ENCODE assay signal across 2 cellular contexts in genomic region chr12:52216107-52216506, GRCh38.
TF ChIP-seq lines count a peak whose summit lies in the region.

No MANE protein-coding gene starts in this region.

TF ChIP-seq in SK-N-SH, 30 proteins besides CTCF, POLR2A, EP300 and RAD21 (continued from another document):
- TF ChIP-seq MAX (IDR thresholded peaks at IDR 0.05; ENCODE audit: low read depth) (no peak), REST (IDR thresholded peaks at IDR 0.05; ENCODE audit: low read depth, low read length) (peak; percentile 95), USF2 (IDR thresholded peaks at IDR 0.05; ENCODE audit: borderline replicate concordance, low read depth, low read length) (no peak), PBX3 (IDR thresholded peaks at IDR 0.05) (no peak)
TF ChIP-seq in SK-N-SH: peak in this region for 1.

TF ChIP-seq in SK-N-SH treated with all-trans-retinoic acid at 6 μM for 48 hours, 23 proteins besides CTCF, POLR2A, EP300 and RAD21:
- TF ChIP-seq CREB5 (CRISPR knock-in tag; IDR thresholded peaks at IDR 0.05; ENCODE audit: low read depth) (no peak), BACH2 (CRISPR knock-in tag; IDR thresholded peaks at IDR 0.05; ENCODE audit: borderline replicate concordance) (no peak), PATZ1 (CRISPR knock-in tag; IDR thresholded peaks at IDR 0.05; ENCODE audit: borderline replicate concordance) (no peak), SNAI2 (CRISPR knock-in tag; IDR thresholded peaks at IDR 0.05) (no peak), ZFP30 (CRISPR knock-in tag; IDR thresholded peaks at IDR 0.05) (no peak), ZFP3 (CRISPR knock-in tag; IDR thresholded peaks at IDR 0.05) (no peak), RARB (CRISPR knock-in tag; IDR thresholded peaks at IDR 0.05) (no peak), TSHZ2 (CRISPR knock-in tag; IDR thresholded peaks at IDR 0.05) (no peak), TOX (CRISPR knock-in tag; IDR thresholded peaks at IDR 0.05; ENCODE audit: borderline replicate concordance) (no peak), ARNTL (CRISPR knock-in tag; IDR thresholded peaks at IDR 0.05; ENCODE audit: borderline replicate concordance, low read depth) (no peak), POU6F1 (CRISPR knock-in tag; IDR thresholded peaks at IDR 0.05; ENCODE audit: borderline replicate concordance, low read depth) (no peak), ZNF70 (CRISPR knock-in tag; IDR thresholded peaks at IDR 0.05) (no peak), CSDC2 (CRISPR knock-in tag; IDR thresholded peaks at IDR 0.05) (no peak), PPARA (CRISPR knock-in tag; IDR thresholded peaks at IDR 0.05; ENCODE audit: borderline replicate concordance) (no peak), ISL1 (CRISPR knock-in tag; IDR thresholded peaks at IDR 0.05) (no peak), CSRNP3 (CRISPR knock-in tag; IDR thresholded peaks at IDR 0.05) (no peak)
